In genomic region chr16:66925322-66925840, GRCh38 we compare ENCODE assay signal across 1 cellular context.
TF ChIP-seq lines count a peak whose summit lies in the region.

Gene RRAD (minus strand): TSS chr16:66925535. CDS start chr16:66925179, 356 bp downstream.

TF ChIP-seq in K562, 482 proteins besides CTCF, POLR2A, EP300 and RAD21:
- TF ChIP-seq RBBP5 (IDR thresholded peaks at IDR 0.05; ENCODE audit: borderline replicate concordance, insufficient read depth, low read length, poor library complexity, severe bottlenecking): peak; percentile 27
- TF ChIP-seq CREM (IDR thresholded peaks at IDR 0.05; ENCODE audit: low read depth): peak; percentile 38; the same call in 1 of the 2 replicates
- no peak for TF ChIP-seq MLX (CRISPR knock-in tag; conservative IDR thresholded peaks at IDR 0.05)
- peak; percentile 50; the same call in 1 of the 2 replicates for TF ChIP-seq VEZF1 (CRISPR knock-in tag; IDR thresholded peaks at IDR 0.05)
- peak; percentile 44; the same call in 1 of the 2 replicates for TF ChIP-seq TEAD4 (IDR thresholded peaks at IDR 0.05; ENCODE audit: low read length)
- no peak for TF ChIP-seq TEAD4 (CRISPR knock-in tag; IDR thresholded peaks at IDR 0.05; ENCODE audit: borderline replicate concordance)
- TF ChIP-seq IRF2 (CRISPR knock-in tag; IDR thresholded peaks at IDR 0.05): no peak
- peak; percentile 93 for TF ChIP-seq EGR1 (conservative IDR thresholded peaks at IDR 0.05)
- peak; percentile 45 for TF ChIP-seq KDM5B (IDR thresholded peaks at IDR 0.05; ENCODE audit: insufficient replicate concordance, low read depth, low read length)
- TF ChIP-seq ZBTB40 (IDR thresholded peaks at IDR 0.05): 0 out of 2 replicates have a peak, but pooled peaks have one; percentile 19
- TF ChIP-seq ZBTB40 (CRISPR knock-in tag; IDR thresholded peaks at IDR 0.05): no peak
- TF ChIP-seq NFRKB (IDR thresholded peaks at IDR 0.05; ENCODE audit: low read depth): no peak
- TF ChIP-seq ZNF740 (CRISPR knock-in tag; IDR thresholded peaks at IDR 0.05): no peak
- no peak for TF ChIP-seq ZNF740 (tag; IDR thresholded peaks at IDR 0.05)
- TF ChIP-seq NCOA6 (IDR thresholded peaks at IDR 0.05): peak; percentile 61; the same call in 1 of the 2 replicates
TF ChIP-seq in K562: peak in this region for 8.
